2 cellular contexts compared by ENCODE assay signal in genomic region chr15:89088605-89089315, GRCh38.
TF ChIP-seq lines count a peak whose summit lies in the region.

No MANE protein-coding gene starts in this region.

TF ChIP-seq in IMR-90, 13 proteins besides CTCF, POLR2A, EP300 and RAD21:
- TF ChIP-seq MAZ (IDR thresholded peaks at IDR 0.05; ENCODE audit: borderline replicate concordance, low read depth, low read length) (no peak), NFE2L2 (IDR thresholded peaks at IDR 0.05; ENCODE audit: low read depth, low read length) (no peak), SMC3 (IDR thresholded peaks at IDR 0.05; ENCODE audit: low read depth, low read length) (no peak), MXI1 (IDR thresholded peaks at IDR 0.05; ENCODE audit: borderline replicate concordance, low read depth, low read length) (no peak), FOS (IDR thresholded peaks at IDR 0.05; ENCODE audit: low read depth, low read length) (no peak), CHD1 (IDR thresholded peaks at IDR 0.05; ENCODE audit: low read depth, low read length) (no peak), USF2 (IDR thresholded peaks at IDR 0.05; ENCODE audit: low read depth, low read length) (no peak)

TF ChIP-seq in K562, 482 proteins besides CTCF, POLR2A, EP300 and RAD21 (continues in another document):
- peak; percentile 56; the same call in 1 of the 2 replicates for TF ChIP-seq RBFOX2 (IDR thresholded peaks at IDR 0.05; ENCODE audit: low read depth, low read length)
- peak; percentile 41; the same call in 1 of the 2 replicates for TF ChIP-seq EHMT2 (IDR thresholded peaks at IDR 0.05)
- 0 out of 2 replicates have a peak, but pooled peaks have one; percentile 34 for TF ChIP-seq ZSCAN29 (IDR thresholded peaks at IDR 0.05)
- TF ChIP-seq MGA (IDR thresholded peaks at IDR 0.05) = peak; percentile 56; the same call in 1 of the 2 replicates
- 0 out of 2 replicates have a peak, but pooled peaks have one; percentile 45 for TF ChIP-seq ZEB2 (IDR thresholded peaks at IDR 0.05)
- TF ChIP-seq POLR2G (IDR thresholded peaks at IDR 0.05; ENCODE audit: low read depth, low read length) = peak; percentile 6; the same call in 1 of the 2 replicates
- TF ChIP-seq ELF1 (tag; IDR thresholded peaks at IDR 0.05) = no peak
- 0 out of 6 replicates have a peak, but pooled peaks of 1 of the 3 experiments have one; percentile 6 for TF ChIP-seq ZBTB11 (CRISPR knock-in tag; IDR thresholded peaks at IDR 0.05)
- no peak for TF ChIP-seq MAFK (IDR thresholded peaks at IDR 0.05; ENCODE audit: low read length)
- 0 out of 2 replicates have a peak, but pooled peaks have one; percentile 43 for TF ChIP-seq ZNF584 (CRISPR knock-in tag; IDR thresholded peaks at IDR 0.05; ENCODE audit: low read depth)
- TF ChIP-seq ZBTB7A (IDR thresholded peaks at IDR 0.05; ENCODE audit: borderline replicate concordance, control insufficient read depth, low read depth, low read length) = peak; percentile 38; the same call in 1 of the 2 replicates
- TF ChIP-seq TEAD1 (CRISPR knock-in tag; IDR thresholded peaks at IDR 0.05) = 0 out of 4 replicates have a peak, but pooled peaks of 1 of the 2 experiments have one; percentile 15
- no peak for TF ChIP-seq ZNF318 (IDR thresholded peaks at IDR 0.05; ENCODE audit: borderline replicate concordance in 1 of 2, low read depth in 1 of 2)
- peak; percentile 75 for TF ChIP-seq L3MBTL2 (IDR thresholded peaks at IDR 0.05)
- peak; percentile 22 to 57 for TF ChIP-seq E2F6 (IDR thresholded peaks at IDR 0.05; ENCODE audit: borderline replicate concordance in 1 of 2, extremely low read depth in 1 of 2, insufficient read depth in 1 of 2, insufficient read length in 1 of 2, low read depth in 1 of 2, low read length in 1 of 2, poor library complexity in 1 of 2, severe bottlenecking in 1 of 2)
- TF ChIP-seq ZNF263 (CRISPR knock-in tag; IDR thresholded peaks at IDR 0.05; ENCODE audit: borderline replicate concordance) = peak; percentile 59; the same call in 1 of the 2 replicates
- peak; percentile 8; the same call in 1 of the 2 replicates for TF ChIP-seq MAX (CRISPR knock-in tag; IDR thresholded peaks at IDR 0.05)
- peak; percentile 23; the same call in 1 of the 2 replicates for TF ChIP-seq ATF6 (CRISPR knock-in tag; IDR thresholded peaks at IDR 0.05)
